In the genomic region with DNA sequence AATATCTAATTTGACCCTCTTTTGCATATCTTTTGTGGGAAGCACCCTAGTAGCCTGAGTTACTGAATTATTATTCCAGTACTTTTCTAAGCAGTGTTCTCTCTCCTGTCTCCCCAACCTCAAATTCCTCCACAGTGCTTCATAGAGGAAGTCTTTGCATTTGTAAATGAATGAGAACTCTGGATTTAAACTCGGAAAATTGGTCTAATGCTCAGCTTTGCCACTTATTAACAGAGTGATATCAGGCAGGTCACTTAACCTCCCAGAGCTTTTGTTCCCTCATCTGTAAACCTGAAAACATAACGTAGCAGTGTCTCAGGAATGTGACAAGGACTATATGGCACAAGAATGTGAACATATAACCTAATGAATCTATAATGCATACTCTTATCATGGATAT, we compare ENCODE assay signal across 1 cellular context.
TF ChIP-seq lines count a peak whose summit lies in the region.

No MANE protein-coding gene starts in this region.

TF ChIP-seq in GM23338, 12 proteins besides CTCF, POLR2A, EP300 and RAD21 (continued from another document):
- TF ChIP-seq ZNF462 (CRISPR knock-in tag; IDR thresholded peaks at IDR 0.05) (no peak), ZNF114 (CRISPR knock-in tag; IDR thresholded peaks at IDR 0.05) (no peak), ETS1 (IDR thresholded peaks at IDR 0.05) (no peak), STAT1 (IDR thresholded peaks at IDR 0.05; ENCODE audit: unreplicated experiment) (no peak)
